37 cellular contexts compared by ENCODE assay signal in the genomic region with DNA sequence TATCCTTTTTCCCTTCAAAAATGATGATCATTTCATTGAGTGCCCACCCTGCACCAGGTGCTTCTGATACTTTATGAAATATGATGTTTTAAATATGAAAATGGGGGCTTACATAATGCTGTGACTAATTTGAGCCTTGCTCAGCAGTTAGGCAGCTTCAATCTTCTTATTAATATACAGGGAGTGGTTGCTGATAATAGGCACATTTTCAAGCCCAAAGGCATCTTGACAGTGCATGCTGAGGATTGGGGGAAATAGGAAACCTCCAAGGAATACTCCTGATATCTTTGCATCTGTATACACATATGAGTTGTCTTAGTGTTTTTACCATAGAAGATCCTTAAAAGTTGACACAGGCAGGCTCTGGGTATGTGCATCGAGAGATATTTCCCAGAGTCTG.
"Had no signal": no experiment of that assay in that cellular context is flagged by ENCODE, and none has a peak within 500 bp of the region (broad histone marks: within the 10 kb centered on the region; RNA-seq: fewer than 3 reads in every experiment).

No MANE protein-coding gene starts in this region.

- H3K27me3 ChIP-seq: adrenal gland, ascending aorta, body of pancreas, brain microvascular endothelial cell, breast epithelium, cardiac muscle cell had no signal

- H3K4me3 ChIP-seq: adrenal gland, ascending aorta, body of pancreas, breast epithelium, cardiac muscle cell had no signal

- H3K9me3 Mint-ChIP-seq: activated naive CD4-positive, alpha-beta T cell treated with anti-CD3 and anti-CD28 coated beads for 36 hours; activated naive CD4-positive, alpha-beta T cell treated with anti-CD3 and anti-CD28 coated beads, Interleukin-2, amount 10 ng/mL, durations not matched to agents 7 days and 5 days; activated naive CD8-positive, alpha-beta T cell treated with anti-CD3 and anti-CD28 coated beads, Interleukin-2, amount 10 ng/mL, durations not matched to agents 7 days and 5 days; activated naive CD8-positive, alpha-beta T cell treated with anti-CD3 and anti-CD28 coated beads, Interleukin-2, amount 50 U/mL, for 24 hours; activated T-cell treated with anti-CD3 and anti-CD28 coated beads, Interleukin-2, amount 50 U/mL, for 24 hours; activated T-cell treated with anti-CD3 and anti-CD28 coated beads, Interleukin-2, amount 50 U/mL, for 4 hours; activated T-helper 1 cell treated with anti-CD3 and anti-CD28 coated beads, Interleukin-12 subunit alpha, Interleukin-12 subunit beta, Interleukin-2, Interleukin-4 antibody, amounts not matched to agents 30 ng/mL and 10 ng/mL and 1 ng/mL, durations not matched to agents 14 hours and 24 hours and 36 hours; activated T-helper 2 cell treated with anti-CD3 and anti-CD28 coated beads, Interferon-gamma antibody, Interleukin-2, Interleukin-4, amounts not matched to agents 10 μg/mL and 5 μg/mL and 100 μg/mL, durations not matched to agents 14 hours and 24 hours and 36 hours had no signal

- H3K27me3 Mint-ChIP-seq: activated naive CD4-positive, alpha-beta T cell treated with anti-CD3 and anti-CD28 coated beads, Interleukin-2, amount 10 ng/mL, durations not matched to agents 7 days and 5 days had no signal

- H3K4me1 ChIP-seq: adrenal gland, ascending aorta, body of pancreas, breast epithelium had no signal

- ATAC-seq: activated naive CD4-positive, alpha-beta T cell treated with anti-CD3 and anti-CD28 coated beads, Interleukin-2, amount 50 U/mL, for 72 hours; activated naive CD8-positive, alpha-beta T cell treated with anti-CD3 and anti-CD28 coated beads, Interleukin-2, amount 50 U/mL, for 24 hours; activated T-cell treated with anti-CD3 and anti-CD28 coated beads, Interleukin-2, amount 50 U/mL, for 4 hours; activated T-cell treated with anti-CD3 and anti-CD28 coated beads, Interleukin-2, amount 50 U/mL, for 72 hours; activated T-helper 17 cell treated with anti-CD3 and anti-CD28 coated beads, Interleukin-2, amount 50 U/mL, for 72 hours; body of pancreas had no signal

- H3K4me1 Mint-ChIP-seq: activated naive CD4-positive, alpha-beta T cell treated with anti-CD3 and anti-CD28 coated beads, Interleukin-2, amount 10 ng/mL, durations not matched to agents 7 days and 5 days; activated naive CD4-positive, alpha-beta T cell treated with anti-CD3 and anti-CD28 coated beads, Interleukin-2, amount 50 U/mL, for 24 hours; activated naive CD8-positive, alpha-beta T cell treated with anti-CD3 and anti-CD28 coated beads for 36 hours; activated naive CD8-positive, alpha-beta T cell treated with anti-CD3 and anti-CD28 coated beads, Interleukin-2, amount 10 ng/mL, durations not matched to agents 7 days and 5 days; activated naive CD8-positive, alpha-beta T cell treated with anti-CD3 and anti-CD28 coated beads, Interleukin-2, amount 50 U/mL, for 24 hours; activated T-helper 17 cell treated with anti-CD3 and anti-CD28 coated beads, Interleukin-2, amount 50 U/mL, for 72 hours; central memory CD8-positive, alpha-beta T cell had no signal

- H3K4me3 Mint-ChIP-seq: activated naive CD4-positive, alpha-beta T cell treated with anti-CD3 and anti-CD28 coated beads for 36 hours; activated naive CD4-positive, alpha-beta T cell treated with anti-CD3 and anti-CD28 coated beads, Interleukin-2, amount 10 ng/mL, durations not matched to agents 7 days and 5 days; activated naive CD4-positive, alpha-beta T cell treated with anti-CD3 and anti-CD28 coated beads, Interleukin-2, amount 50 U/mL, for 24 hours; activated naive CD8-positive, alpha-beta T cell; activated naive CD8-positive, alpha-beta T cell treated with anti-CD3 and anti-CD28 coated beads for 36 hours; activated naive CD8-positive, alpha-beta T cell treated with anti-CD3 and anti-CD28 coated beads, Interleukin-2, amount 10 ng/mL, durations not matched to agents 7 days and 5 days; activated naive CD8-positive, alpha-beta T cell treated with anti-CD3 and anti-CD28 coated beads, Interleukin-2, amount 50 U/mL, for 24 hours; activated T-cell treated with anti-CD3 and anti-CD28 coated beads, Interleukin-2, amount 50 U/mL, for 24 hours; activated T-cell treated with anti-CD3 and anti-CD28 coated beads, Interleukin-2, amount 50 U/mL, for 4 hours; activated T-cell treated with anti-CD3 and anti-CD28 coated beads, Interleukin-2, amount 50 U/mL, for 72 hours; activated T-helper 1 cell treated with anti-CD3 and anti-CD28 coated beads, Interleukin-12 subunit alpha, Interleukin-12 subunit beta, Interleukin-2, Interleukin-4 antibody, amounts not matched to agents 30 ng/mL and 10 ng/mL and 1 ng/mL, durations not matched to agents 14 hours and 24 hours and 36 hours; activated T-helper 17 cell treated with anti-CD3 and anti-CD28 coated beads, Interleukin-2, amount 50 U/mL, for 72 hours; central memory CD8-positive, alpha-beta T cell had no signal

- H3K36me3 Mint-ChIP-seq: activated naive CD4-positive, alpha-beta T cell treated with anti-CD3 and anti-CD28 coated beads, Interleukin-2, amount 10 ng/mL, durations not matched to agents 7 days and 5 days; activated naive CD4-positive, alpha-beta T cell treated with anti-CD3 and anti-CD28 coated beads, Interleukin-2, amount 50 U/mL, for 24 hours; activated naive CD4-positive, alpha-beta T cell treated with anti-CD3 and anti-CD28 coated beads, Interleukin-2, amount 50 U/mL, for 72 hours; activated naive CD8-positive, alpha-beta T cell; activated naive CD8-positive, alpha-beta T cell treated with anti-CD3 and anti-CD28 coated beads for 36 hours; activated naive CD8-positive, alpha-beta T cell treated with anti-CD3 and anti-CD28 coated beads, Interleukin-2, amount 10 ng/mL, durations not matched to agents 7 days and 5 days; brain had no signal

- H3K9me3 ChIP-seq: adrenal gland, ascending aorta, body of pancreas, breast epithelium had no signal

- H3K36me3 ChIP-seq: adrenal gland, ascending aorta, brain microvascular endothelial cell, breast epithelium, cardiac muscle cell had no signal

- DNase-seq: activated effector memory CD4-positive, alpha-beta T cell treated with anti-CD3 and anti-CD28 coated beads, Interleukin-2, amount 50 U/mL, for 16 hours; activated effector memory CD4-positive, alpha-beta T cell treated with Interleukin-2 at 50 U/mL for 16 hours; activated gamma-delta T cell; activated gamma-delta T cell treated with Interleukin-2 at 50 U/mL for 16 hours; activated naive CD4-positive, alpha-beta T cell; activated naive CD4-positive, alpha-beta T cell treated with anti-CD3 and anti-CD28 coated beads for 36 hours; activated naive CD4-positive, alpha-beta T cell treated with anti-CD3 and anti-CD28 coated beads, Interleukin-2, amount 10 ng/mL, durations not matched to agents 7 days and 5 days; activated naive CD4-positive, alpha-beta T cell treated with anti-CD3 and anti-CD28 coated beads, Interleukin-2, amount 50 U/mL, for 16 hours; activated naive CD4-positive, alpha-beta T cell treated with Interleukin-2 at 50 U/mL for 16 hours; activated naive CD8-positive, alpha-beta T cell treated with anti-CD3 and anti-CD28 coated beads for 36 hours; activated naive CD8-positive, alpha-beta T cell treated with anti-CD3 and anti-CD28 coated beads, Interleukin-2, amount 10 ng/mL, durations not matched to agents 7 days and 5 days; activated naive CD8-positive, alpha-beta T cell treated with anti-CD3 and anti-CD28 coated beads, Interleukin-2, amount 50 U/mL, for 24 hours; activated T-cell treated with anti-CD3 and anti-CD28 coated beads, Interleukin-2, amount 50 U/mL, for 1 hour; activated T-cell treated with anti-CD3 and anti-CD28 coated beads, Interleukin-2, amount 50 U/mL, for 24 hours; activated T-cell treated with anti-CD3 and anti-CD28 coated beads, Interleukin-2, amount 50 U/mL, for 4 hours; activated T-cell treated with anti-CD3 and anti-CD28 coated beads, Interleukin-2, amount 50 U/mL, for 48 hours; activated T-cell treated with anti-CD3 and anti-CD28 coated beads, Interleukin-2, amount 50 U/mL, for 72 hours; adrenal gland; amniotic stem cell; amygdala; anterior cingulate cortex; aorta; body of pancreas; brain microvascular endothelial cell; central memory CD4-positive, alpha-beta T cell; cerebellar nuclear complex had no signal

- H3K27ac ChIP-seq: adrenal gland, ascending aorta, body of pancreas, brain microvascular endothelial cell, breast epithelium, cardiac muscle cell had no signal

- H3K27ac Mint-ChIP-seq: activated naive CD4-positive, alpha-beta T cell treated with anti-CD3 and anti-CD28 coated beads for 36 hours; activated naive CD4-positive, alpha-beta T cell treated with anti-CD3 and anti-CD28 coated beads, Interleukin-2, amount 10 ng/mL, durations not matched to agents 7 days and 5 days; activated naive CD4-positive, alpha-beta T cell treated with anti-CD3 and anti-CD28 coated beads, Interleukin-2, amount 50 U/mL, for 24 hours; activated naive CD4-positive, alpha-beta T cell treated with anti-CD3 and anti-CD28 coated beads, Interleukin-2, amount 50 U/mL, for 72 hours; activated naive CD8-positive, alpha-beta T cell; activated naive CD8-positive, alpha-beta T cell treated with anti-CD3 and anti-CD28 coated beads for 36 hours; activated naive CD8-positive, alpha-beta T cell treated with anti-CD3 and anti-CD28 coated beads, Interleukin-2, amount 10 ng/mL, durations not matched to agents 7 days and 5 days; activated naive CD8-positive, alpha-beta T cell treated with anti-CD3 and anti-CD28 coated beads, Interleukin-2, amount 50 U/mL, for 24 hours; activated T-cell treated with anti-CD3 and anti-CD28 coated beads, Interleukin-2, amount 50 U/mL, for 24 hours; activated T-cell treated with anti-CD3 and anti-CD28 coated beads, Interleukin-2, amount 50 U/mL, for 72 hours; activated T-helper 1 cell treated with anti-CD3 and anti-CD28 coated beads, Interleukin-12 subunit alpha, Interleukin-12 subunit beta, Interleukin-2, Interleukin-4 antibody, amounts not matched to agents 30 ng/mL and 10 ng/mL and 1 ng/mL, durations not matched to agents 14 hours and 24 hours and 36 hours; activated T-helper 17 cell treated with anti-CD3 and anti-CD28 coated beads, Interleukin-2, amount 50 U/mL, for 72 hours; activated T-helper 2 cell treated with anti-CD3 and anti-CD28 coated beads, Interferon-gamma antibody, Interleukin-2, Interleukin-4, amounts not matched to agents 10 μg/mL and 5 μg/mL and 100 μg/mL, durations not matched to agents 14 hours and 24 hours and 36 hours had no signal
